In genomic region chr1:79044974-79045650, GRCh38 we compare ENCODE assay signal across 14 cellular contexts. TPM values are rescaled to one million over a fixed set of nuclear protein-coding genes. Genes with fewer than 3 reads are reported as not detected.
DNase-seq lines count a peak whose midpoint lies in the region; ATAC-seq and TF ChIP-seq lines count a peak whose summit lies in the region.
"Had no signal": no experiment of that assay in that cellular context is flagged by ENCODE, and none has a peak within 500 bp of the region (broad histone marks: within the 10 kb centered on the region; RNA-seq: fewer than 3 reads in every experiment).

No MANE protein-coding gene starts in this region.

- CTCF ChIA-PET in WTC11 (lab: Charles Lee) (interaction anchor here (0.7 to 1.6 kb wide), 5 partner anchors 21 to 206 kb away, joined by 3 to 17 read pairs (median 3); no protein-coding TSS in a partner anchor), MCF 10A (lab: Yijun Ruan, JAX) (no interaction called here)

- H3K4me3 ChIP-seq in LNCaP clone FGC (ENCODE audit: low read depth, low read length) = no peak overlapping the region

- intact Hi-C loops in MCF 10A (cut with micrococcal nuclease) = no loop called here

- H3K9me3 Mint-ChIP-seq in WTC11 (peaks cover 6% of the 10 kb centered on the region; the same call in 1 of the 2 replicates), MCF 10A (ENCODE audit: unreplicated experiment) (no peaks in the 10 kb centered on the region)
- H3K9me3 Mint-ChIP-seq: CD4-positive, alpha-beta T cell had no signal

- no peaks in the 10 kb centered on the region for H3K27me3 Mint-ChIP-seq in WTC11 (ENCODE audit: low read depth)
- H3K27me3 Mint-ChIP-seq in MCF 10A (ENCODE audit: insufficient read depth, unreplicated experiment) = no peaks in the 10 kb centered on the region
- H3K27me3 Mint-ChIP-seq: CD4-positive, alpha-beta T cell had no signal

- DNase-seq in GM10266 (ENCODE audit: extremely low spot score) (no peak), LNCaP clone FGC (ENCODE audit: low read depth) (no peak), WTC11 (ENCODE audit: low spot score) (peak; percentile 46), left kidney (ENCODE audit: low read depth, low spot score) (peak; percentile 4), SW480 (ENCODE audit: low spot score) (no peak), T-helper 1 cell (no peak), MCF 10A (ENCODE audit: unreplicated experiment) (no peak)
- DNase-seq: activated T-cell treated with anti-CD3 and anti-CD28 coated beads, Interleukin-2, amount 50 U/mL, for 48 hours; CD4-positive, alpha-beta T cell; GF-D8; Karpas-422; SIG-M5; substantia nigra had no signal

- no peak overlapping the region for H3K4me3 Mint-ChIP-seq in WTC11
- no peak overlapping the region for H3K4me3 Mint-ChIP-seq in MCF 10A (ENCODE audit: unreplicated experiment)
- H3K4me3 Mint-ChIP-seq: CD4-positive, alpha-beta T cell had no signal

- no peak overlapping the region for H3K27ac Mint-ChIP-seq in WTC11
- no peak overlapping the region for H3K27ac Mint-ChIP-seq in MCF 10A (ENCODE audit: low read depth, unreplicated experiment)
- H3K27ac Mint-ChIP-seq: CD4-positive, alpha-beta T cell had no signal

- ATAC-seq in WTC11 (peak; percentile 98), HG02970 (IDR thresholded peaks at IDR 0.05; ENCODE audit: low FRiP score, unreplicated experiment) (no peak)

- POLR2A ChIA-PET in WTC11 (lab: Charles Lee) (interaction anchor here (0.5 kb wide), 1 partner anchor 1467 kb away, joined by 3 read pairs; no protein-coding TSS in a partner anchor), MCF 10A (lab: Yijun Ruan, JAX) (no interaction called here)

- H3K4me1 Mint-ChIP-seq in WTC11 (peaks cover 13% of the 10 kb centered on the region), MCF 10A (ENCODE audit: insufficient read depth, unreplicated experiment) (peaks cover 17% of the 10 kb centered on the region)

- BruUV-seq in MCF 10A (replicated peaks; lab: Mats Ljungman, UMichigan) = no TSS peak

- H3K36me3 Mint-ChIP-seq in WTC11 (no peaks in the 10 kb centered on the region), MCF 10A (ENCODE audit: insufficient read depth, unreplicated experiment) (no peaks in the 10 kb centered on the region)

- TF ChIP-seq CTCF in GM10266 (IDR thresholded peaks at IDR 0.05; ENCODE audit: control insufficient read depth, insufficient read depth, low read depth, missing control alignments) = peak; percentile 33
- 0 out of 2 replicates have a peak, but pooled peaks have one; percentile 10 for TF ChIP-seq CTCF in LNCaP clone FGC (IDR thresholded peaks at IDR 0.05; ENCODE audit: control insufficient read depth, extremely low read depth, insufficient read depth)
- TF ChIP-seq CTCF in WTC11 (IDR thresholded peaks at IDR 0.05) = no peak
- TF ChIP-seq CTCF in MCF 10A (IDR thresholded peaks at IDR 0.05; ENCODE audit: unreplicated experiment) = no peak

TF ChIP-seq in WTC11, 78 proteins besides CTCF, POLR2A, EP300 and RAD21:
- TF ChIP-seq MAX (CRISPR knock-in tag; IDR thresholded peaks at IDR 0.05) (peak; percentile 37; the same call in 1 of the 2 replicates), SOX15 (CRISPR knock-in tag; IDR thresholded peaks at IDR 0.05) (no peak), ZSCAN18 (CRISPR knock-in tag; IDR thresholded peaks at IDR 0.05) (no peak), ZNF396 (CRISPR knock-in tag; IDR thresholded peaks at IDR 0.05; ENCODE audit: borderline replicate concordance) (no peak), KAT7 (CRISPR knock-in tag; IDR thresholded peaks at IDR 0.05; ENCODE audit: borderline replicate concordance) (no peak)
- TF ChIP-seq, protein P1, sequence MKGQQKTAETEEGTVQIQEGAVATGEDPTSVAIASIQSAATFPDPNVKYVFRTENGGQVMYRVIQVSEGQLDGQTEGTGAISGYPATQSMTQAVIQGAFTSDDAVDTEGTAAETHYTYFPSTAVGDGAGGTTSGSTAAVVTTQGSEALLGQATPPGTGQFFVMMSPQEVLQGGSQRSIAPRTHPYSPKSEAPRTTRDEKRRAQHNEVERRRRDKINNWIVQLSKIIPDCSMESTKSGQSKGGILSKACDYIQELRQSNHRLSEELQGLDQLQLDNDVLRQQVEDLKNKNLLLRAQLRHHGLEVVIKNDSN (CRISPR knock-in tag; IDR thresholded peaks at IDR 0.05) = no peak
TF ChIP-seq in WTC11: peak in this region for 1.

RNA-seq across cellular contexts. Expression of gene ADGRL4, which starts 38.6 kb away (rescaled TPM):
- total RNA-seq in WTC11 (2021) (0.37 to 1.4 TPM (median 0.50 TPM) in 3 replicates), MCF 10A (2022) (0.21 TPM in 1 of 2 replicates, not detected in the other)
- total RNA-seq: CD4-positive, alpha-beta T cell had no signal

Comparison
In these comparisons a context has a peak if more than half of its experiments do, and no peak if none do; other contexts are left out.
1. DNase-seq: peak in WTC11 (single experiment) and left kidney (single experiment); none in GM10266 (single experiment), LNCaP clone FGC (single experiment), SW480 (single experiment), T-helper 1 cell (0 of 5) and MCF 10A (single experiment).
2. CTCF ChIP-seq: peak in GM10266 (single experiment) and LNCaP clone FGC (single experiment); none in WTC11 (single experiment) and MCF 10A (single experiment).